9 cellular contexts compared by ENCODE assay signal in the genomic region with DNA sequence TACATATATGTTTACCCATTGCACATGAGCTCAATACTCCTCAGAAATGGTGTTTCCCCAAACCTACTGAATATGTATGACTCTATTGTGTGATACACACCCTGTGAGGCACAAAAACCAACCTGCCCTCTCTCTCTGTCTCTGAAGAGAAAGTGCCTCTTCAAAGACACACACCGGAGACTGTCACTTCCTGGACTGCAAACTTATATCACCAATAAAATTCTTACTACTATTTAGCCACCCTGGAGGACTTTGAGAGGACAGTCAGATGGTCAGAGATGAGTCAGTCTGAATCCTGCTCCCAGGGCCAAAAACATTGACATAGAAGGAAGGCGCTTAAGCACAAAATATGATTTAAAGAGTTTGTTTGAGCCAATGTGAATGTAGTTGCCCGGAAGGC.
DNase-seq lines count a peak whose midpoint lies in the region; ATAC-seq and TF ChIP-seq lines count a peak whose summit lies in the region.
"Had no signal": no experiment of that assay in that cellular context is flagged by ENCODE, and none has a peak within 500 bp of the region (broad histone marks: within the 10 kb centered on the region; RNA-seq: fewer than 3 reads in every experiment).

No MANE protein-coding gene starts in this region.

- H3K27me3 Mint-ChIP-seq in HFFc6 (ENCODE audit: insufficient read depth) (peaks cover 20% of the 10 kb centered on the region), activated B cell treated with CpG ODN at 0.5 μM for 24 hours (no peaks in the 10 kb centered on the region)
- no peaks in the 10 kb centered on the region for H3K27me3 Mint-ChIP-seq in central memory CD8-positive, alpha-beta T cell

- WGBS in smooth muscle cell (ENCODE audit: low lambda C conversion rate), result 76% methylated on average over 3 of the region's 3 CpGs

- CTCF ChIA-PET in activated B cell treated with CpG ODN at 0.5 μM for 24 hours (lab: Charles Lee), result interaction anchor here (0.6 to 1.8 kb wide), 4 partner anchors 11 to 25 kb away, joined by 3 to 6 read pairs (median 4); no protein-coding TSS in a partner anchor

- H4K20me1 ChIP-seq in smooth muscle cell (ENCODE audit: low read depth), result no peaks in the 10 kb centered on the region

- H3K79me2 ChIP-seq in smooth muscle cell (ENCODE audit: low read depth), result no peaks in the 10 kb centered on the region

- no peak overlapping the region for H3K4me3 ChIP-seq in smooth muscle cell

- H3K27me3 ChIP-seq in smooth muscle cell (ENCODE audit: low read depth), result no peaks in the 10 kb centered on the region

- H3K4me2 ChIP-seq in smooth muscle cell, result no peak overlapping the region

- H3K27ac ChIP-seq in smooth muscle cell (ENCODE audit: low read depth), result peak overlapping the region; percentile 16

- TF ChIP-seq CTCF in HFFc6 (IDR thresholded peaks at IDR 0.05) (no peak), activated B cell treated with CpG ODN at 0.5 μM for 24 hours (IDR thresholded peaks at IDR 0.05) (no peak), smooth muscle cell (IDR thresholded peaks at IDR 0.05; ENCODE audit: borderline replicate concordance, insufficient read depth, poor library complexity, severe bottlenecking) (no peak)

- POLR2A ChIA-PET in activated B cell treated with CpG ODN at 0.5 μM for 24 hours (lab: Charles Lee), result interaction anchor here (0.9 to 2.6 kb wide), 4 partner anchors 13 to 150 kb away, joined by 5 to 21 read pairs (median 12); no protein-coding TSS in a partner anchor

- H3K9me3 ChIP-seq in smooth muscle cell (replicated peaks; ENCODE audit: low read depth), result no peaks in the 10 kb centered on the region

- DNase-seq in HFFc6 (peak; percentile 25), activated B cell treated with CpG ODN at 0.5 μM for 24 hours (no peak), smooth muscle cell (lab: John Stamatoyannopoulos, UW; ENCODE audit: unreplicated experiment) (no peak), HUDEP-2 (lab: John Stamatoyannopoulos, UW; ENCODE audit: unreplicated experiment in 76 of 76) (no peak), GM19238 (ENCODE audit: insufficient read length, low spot score) (no peak)
- DNase-seq in central memory CD8-positive, alpha-beta T cell (ENCODE audit: low spot score in 2 of 2), result peak in 1 of 2 donors; percentile 57
- DNase-seq: NCI-H1105 treated with DMSO at 0.1 percent for 48 hours had no signal

- peaks cover 4% of the 10 kb centered on the region for H3F3A ChIP-seq in smooth muscle cell (ENCODE audit: low read depth)

- H3K27ac Mint-ChIP-seq in HFFc6 (no peak overlapping the region), activated B cell treated with CpG ODN at 0.5 μM for 24 hours (peak overlapping the region; percentile 28)
- H3K27ac Mint-ChIP-seq in central memory CD8-positive, alpha-beta T cell (ENCODE audit: low read depth), result peak overlapping the region; percentile 96

- ATAC-seq in activated B cell treated with CpG ODN at 0.5 μM for 24 hours (ENCODE audit: low read depth) (no peak), HG02623 (IDR thresholded peaks at IDR 0.05; ENCODE audit: unreplicated experiment) (no peak), GM18861 (IDR thresholded peaks at IDR 0.05; ENCODE audit: unreplicated experiment) (no peak)
- ATAC-seq in central memory CD8-positive, alpha-beta T cell (replicated peaks; ENCODE audit: extremely low read depth, poor library complexity, severe bottlenecking), result peak; percentile 87

- no peaks in the 10 kb centered on the region for H3K36me3 ChIP-seq in smooth muscle cell (ENCODE audit: low read depth)

- H3K4me3 Mint-ChIP-seq in HFFc6, result no peak overlapping the region
- H3K4me3 Mint-ChIP-seq in activated B cell treated with CpG ODN at 0.5 μM for 24 hours, result no peak overlapping the region
- peak overlapping the region; percentile 69 for H3K4me3 Mint-ChIP-seq in central memory CD8-positive, alpha-beta T cell

- intact Hi-C loops in activated B cell treated with CpG ODN at 0.5 μM for 24 hours (cut with micrococcal nuclease), result no loop called here

- H3K36me3 Mint-ChIP-seq in HFFc6 (ENCODE audit: low read depth), result no peaks in the 10 kb centered on the region
- no peaks in the 10 kb centered on the region for H3K36me3 Mint-ChIP-seq in activated B cell treated with CpG ODN at 0.5 μM for 24 hours (ENCODE audit: low read depth)
- H3K36me3 Mint-ChIP-seq in central memory CD8-positive, alpha-beta T cell (ENCODE audit: insufficient read depth), result peaks cover 3% of the 10 kb centered on the region

- H3K9ac ChIP-seq in smooth muscle cell (ENCODE audit: low read depth), result no peak overlapping the region

- H3K4me1 Mint-ChIP-seq in HFFc6 (ENCODE audit: low read depth) (peaks cover 20% of the 10 kb centered on the region), activated B cell treated with CpG ODN at 0.5 μM for 24 hours (peaks cover 24% of the 10 kb centered on the region)
- H3K4me1 Mint-ChIP-seq in central memory CD8-positive, alpha-beta T cell, result peaks cover 29% of the 10 kb centered on the region

- H3K4me1 ChIP-seq in smooth muscle cell (ENCODE audit: low read depth), result no peaks in the 10 kb centered on the region

- H2AFZ ChIP-seq in smooth muscle cell (ENCODE audit: low read depth), result peak overlapping the region; percentile 67

- H3K9me3 Mint-ChIP-seq in HFFc6, result no peaks in the 10 kb centered on the region
- H3K9me3 Mint-ChIP-seq in activated B cell treated with CpG ODN at 0.5 μM for 24 hours, result no peaks in the 10 kb centered on the region
- no peaks in the 10 kb centered on the region for H3K9me3 Mint-ChIP-seq in central memory CD8-positive, alpha-beta T cell
